1 cellular context compared by ENCODE assay signal in the genomic region with DNA sequence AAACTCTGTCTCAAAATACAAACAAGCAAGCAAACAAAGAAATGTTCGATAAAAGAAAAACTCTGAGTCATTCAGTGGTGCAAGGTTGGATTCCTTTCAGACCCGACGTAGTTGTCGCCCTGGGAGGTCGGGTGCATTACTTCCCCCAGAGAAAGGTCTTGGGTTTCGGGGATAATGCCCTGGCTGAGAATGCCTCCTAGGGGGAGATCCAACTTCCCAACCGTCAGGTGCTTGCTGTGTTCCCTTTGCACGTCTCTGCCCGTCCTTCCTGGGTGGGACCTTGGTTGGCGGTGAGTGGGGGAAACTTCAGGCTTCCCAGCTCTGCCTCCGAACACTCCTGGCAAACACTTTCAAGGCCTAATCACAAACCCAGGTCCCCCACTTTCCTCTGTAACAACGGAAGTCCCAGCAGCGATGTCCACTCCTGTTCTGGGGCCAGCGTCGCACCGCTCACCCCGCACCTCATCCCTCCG.
TF ChIP-seq lines count a peak whose summit lies in the region.

No MANE protein-coding gene starts in this region.

TF ChIP-seq in HepG2, 621 proteins besides CTCF, POLR2A, EP300 and RAD21 (continued from another document):
- TF ChIP-seq, protein P1, sequence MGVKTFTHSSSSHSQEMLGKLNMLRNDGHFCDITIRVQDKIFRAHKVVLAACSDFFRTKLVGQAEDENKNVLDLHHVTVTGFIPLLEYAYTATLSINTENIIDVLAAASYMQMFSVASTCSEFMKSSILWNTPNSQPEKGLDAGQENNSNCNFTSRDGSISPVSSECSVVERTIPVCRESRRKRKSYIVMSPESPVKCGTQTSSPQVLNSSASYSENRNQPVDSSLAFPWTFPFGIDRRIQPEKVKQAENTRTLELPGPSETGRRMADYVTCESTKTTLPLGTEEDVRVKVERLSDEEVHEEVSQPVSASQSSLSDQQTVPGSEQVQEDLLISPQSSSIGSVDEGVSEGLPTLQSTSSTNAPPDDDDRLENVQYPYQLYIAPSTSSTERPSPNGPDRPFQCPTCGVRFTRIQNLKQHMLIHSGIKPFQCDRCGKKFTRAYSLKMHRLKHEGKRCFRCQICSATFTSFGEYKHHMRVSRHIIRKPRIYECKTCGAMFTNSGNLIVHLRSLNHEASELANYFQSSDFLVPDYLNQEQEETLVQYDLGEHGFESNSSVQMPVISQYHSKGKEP (CRISPR knock-in tag; IDR thresholded peaks at IDR 0.05) = no peak
- TF ChIP-seq KLF9 (CRISPR knock-in tag; IDR thresholded peaks at IDR 0.05; ENCODE audit: low read depth) = no peak
- peak; percentile 26; the same call in 1 of the 2 replicates for TF ChIP-seq ZNF350 (CRISPR knock-in tag; IDR thresholded peaks at IDR 0.05; ENCODE audit: borderline replicate concordance, low read depth)
- TF ChIP-seq ZSCAN20 (CRISPR knock-in tag; IDR thresholded peaks at IDR 0.05; ENCODE audit: borderline replicate concordance) = no peak
- peak; percentile 18 for TF ChIP-seq SRSF1 (optimal IDR thresholded peaks at IDR 0.05; ENCODE audit: low read depth, low read length)
- TF ChIP-seq POLR2AphosphoS2 (IDR thresholded peaks at IDR 0.05; ENCODE audit: low read depth, low read length) = no peak
- 0 out of 2 replicates have a peak, but pooled peaks have one; percentile 20 for TF ChIP-seq HIVEP1 (CRISPR knock-in tag; IDR thresholded peaks at IDR 0.05)
- no peak for TF ChIP-seq GABPA (IDR thresholded peaks at IDR 0.05; ENCODE audit: low read depth, low read length)
- 0 out of 2 replicates have a peak, but pooled peaks have one; percentile 6 for TF ChIP-seq GABPA (CRISPR knock-in tag; IDR thresholded peaks at IDR 0.05; ENCODE audit: low read depth)
